In the genomic region with DNA sequence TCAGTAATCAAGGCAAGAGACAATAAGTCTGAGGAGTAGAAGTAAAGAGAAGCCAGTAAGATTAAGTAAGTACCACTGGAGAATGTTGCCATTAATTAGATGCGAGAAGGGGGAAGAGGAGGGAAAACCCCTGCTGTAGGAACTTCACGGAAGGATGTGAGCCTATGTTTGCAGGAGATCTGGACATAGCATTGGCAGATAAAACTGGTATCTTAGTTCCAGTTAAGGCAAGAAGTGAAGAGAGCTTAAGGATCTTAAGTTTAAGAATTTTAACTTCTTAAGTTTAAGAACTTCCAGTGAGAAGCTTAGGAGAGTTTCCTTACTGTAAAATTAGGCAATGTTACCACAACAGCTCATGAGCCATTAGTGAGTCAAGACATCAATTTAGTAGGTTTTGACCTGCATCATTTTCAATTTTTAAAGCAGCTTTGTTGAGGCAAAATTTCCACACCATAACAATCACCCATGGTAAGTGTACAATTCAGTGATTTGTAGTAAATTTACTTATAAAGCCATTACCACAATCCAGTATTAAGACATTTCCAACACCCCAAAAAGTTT, we compare ENCODE assay signal across 21 cellular contexts.
DNase-seq lines count a peak whose midpoint lies in the region; ATAC-seq, FAIRE-seq and TF ChIP-seq lines count a peak whose summit lies in the region.
"Had no signal": no experiment of that assay in that cellular context is flagged by ENCODE, and none has a peak within 500 bp of the region (broad histone marks: within the 10 kb centered on the region; RNA-seq: fewer than 3 reads in every experiment).

No MANE protein-coding gene starts in this region.

- H3K14ac ChIP-seq in IMR-90 (replicated peaks; ENCODE audit: low read depth, low read length), result no peak overlapping the region
- no peak overlapping the region for H3K14ac ChIP-seq in H1 (ENCODE audit: insufficient read length)

- H3K23ac ChIP-seq in IMR-90 (ENCODE audit: low read depth, low read length), result 0 out of 2 replicates have a peak overlapping the region, but pooled peaks have one; percentile 29
- H3K23ac ChIP-seq in H1 (ENCODE audit: insufficient read length), result no peak overlapping the region

- H3K18ac ChIP-seq in IMR-90 (ENCODE audit: low read depth, low read length) (no peak overlapping the region), H1 (ENCODE audit: extremely low read depth, low read length) (no peak overlapping the region)

- WGBS in IMR-90 (ENCODE audit: extremely low coverage in 2 of 2, insufficient read length in 1 of 2), 2 experiments, result 60% methylated on average over 1 of the region's 2 CpGs; no CpG with 5 or more reads in 1 of the 2 experiments
- 83% methylated on average over 2 of the region's 2 CpGs; no CpG with 5 or more reads in 1 of the 2 experiments for WGBS in H1 (ENCODE audit: extremely low coverage in 1 of 2, insufficient coverage in 1 of 2, insufficient read length in 1 of 2, insufficient replicate concordance in 2 of 2, low coverage in 1 of 2, low lambda C conversion rate in 2 of 2, missing lambda C conversion rate in 1 of 2), 2 experiments
- WGBS in smooth muscle cell (ENCODE audit: low lambda C conversion rate), result 14% methylated on average over 2 of the region's 2 CpGs

- H2AK9ac ChIP-seq in IMR-90 (replicated peaks; ENCODE audit: low read depth, low read length, poor library complexity), result no peak overlapping the region

- H4K8ac ChIP-seq in IMR-90 (ENCODE audit: low read depth in 2 of 2, low read length in 2 of 2) (no peak overlapping the region), H1 (ENCODE audit: extremely low read depth, insufficient read depth, low read length) (no peak overlapping the region)

- H2AK5ac ChIP-seq in IMR-90 (ENCODE audit: low read depth, low read length) (no peak overlapping the region), H1 (ENCODE audit: low read depth, low read length) (no peak overlapping the region)

- H3K4me1 Mint-ChIP-seq in Caco-2 (ENCODE audit: low read depth, unreplicated experiment), result no peaks in the 10 kb centered on the region

- H3K36me3 ChIP-seq in IMR-90 (ENCODE audit: control insufficient read depth, insufficient read depth, low read length) (no peaks in the 10 kb centered on the region), H1 (ENCODE audit: control insufficient read depth in 2 of 4, insufficient read depth in 4 of 4, low read length in 3 of 4) (no peaks in the 10 kb centered on the region), smooth muscle cell (ENCODE audit: low read depth) (no peaks in the 10 kb centered on the region), Caco-2 (ENCODE audit: control insufficient read depth, insufficient read depth, low read length) (no peaks in the 10 kb centered on the region)
- H3K36me3 ChIP-seq: HAP-1, vagina had no signal

- H4K91ac ChIP-seq in IMR-90 (ENCODE audit: insufficient read depth, low read depth, low read length) (no peak overlapping the region), H1 (replicated peaks; ENCODE audit: insufficient read length, low read length) (no peak overlapping the region)

- DNase-seq in NOMO-1 treated with DMSO at 0.1 percent for 48 hours (lab: John Stamatoyannopoulos, UW; ENCODE audit: unreplicated experiment), result peak; percentile 43
- no peak for DNase-seq in NOMO-1 treated with dmso at 0.1 percent for 144 hours (lab: John Stamatoyannopoulos, UW; ENCODE audit: unreplicated experiment)
- no peak for DNase-seq in IMR-90
- no peak for DNase-seq in H1 (ENCODE audit: low read depth in 1 of 2, low spot score in 2 of 2)
- no peak for DNase-seq in smooth muscle cell (lab: John Stamatoyannopoulos, UW; ENCODE audit: unreplicated experiment)
- no peak for DNase-seq in Caco-2
- no peak for DNase-seq in midbrain (lab: John Stamatoyannopoulos, UW)
- DNase-seq: activated CD4-positive, CD25-positive, alpha-beta regulatory T cell treated with anti-CD3 and anti-CD28 coated beads, Interleukin-2, amount 50 U/mL, for 72 hours; activated naive CD8-positive, alpha-beta T cell treated with anti-CD3 and anti-CD28 coated beads, Interleukin-2, amount 50 U/mL, for 24 hours; hypothalamus; NCI-H1092 treated with DMSO at 0.1 percent for 48 hours; NCI-H2081; right cardiac atrium; T-helper 9 cell had no signal

- H2BK15ac ChIP-seq in IMR-90 (ENCODE audit: low read depth, low read length) (no peak overlapping the region), H1 (ENCODE audit: low read length) (no peak overlapping the region)

- BruUV-seq in IMR-90 (replicated peaks; lab: Mats Ljungman, UMichigan) (no TSS peak), Caco-2 (replicated peaks; lab: Mats Ljungman, UMichigan) (no TSS peak)

- no peaks in the 10 kb centered on the region for H4K20me1 ChIP-seq in IMR-90 (ENCODE audit: insufficient read depth, low read length)
- no peaks in the 10 kb centered on the region for H4K20me1 ChIP-seq in H1 (replicated peaks in 1 of 2; ENCODE audit: control insufficient read depth in 1 of 2, insufficient read depth in 2 of 2, low read length in 2 of 2)
- H4K20me1 ChIP-seq in smooth muscle cell (ENCODE audit: low read depth), result no peaks in the 10 kb centered on the region

- in situ Hi-C loops in IMR-90 (cut with MboI; ENCODE audit: low sequenced_read_pairs), result no loop called here

- FAIRE-seq in H1 (lab: Jason Lieb, UNC), result no peak
- FAIRE-seq: endometrium, islet of Langerhans had no signal

- H3K79me1 ChIP-seq in IMR-90 (ENCODE audit: low read depth in 1 of 2, low read length in 2 of 2) (no peaks in the 10 kb centered on the region), H1 (ENCODE audit: low read depth, low read length) (no peaks in the 10 kb centered on the region)

- no peak overlapping the region for H4K5ac ChIP-seq in IMR-90 (ENCODE audit: low read depth, low read length)
- H4K5ac ChIP-seq in H1 (ENCODE audit: insufficient read length, low read depth, low read length), result no peak overlapping the region

- H3K9ac ChIP-seq in IMR-90 (ENCODE audit: low read depth, low read length) (no peak overlapping the region), H1 (replicated peaks in 1 of 4; ENCODE audit: extremely low read depth in 1 of 4, low read depth in 3 of 4, low read length in 3 of 4) (no peak overlapping the region), smooth muscle cell (ENCODE audit: low read depth) (no peak overlapping the region)

- intact Hi-C loops in IMR-90 (cut with micrococcal nuclease), result loop anchor here (2.0 kb wide), 1 partner anchor 17 kb away; no protein-coding TSS in a partner anchor
- intact Hi-C loops in Caco-2 (cut with micrococcal nuclease; ENCODE audit: unreplicated experiment), result no loop called here

- TF ChIP-seq POLR2A in IMR-90 (IDR thresholded peaks at IDR 0.05; ENCODE audit: low read depth, low read length) (no peak), H1 (IDR thresholded peaks at IDR 0.05; ENCODE audit: control extremely low read depth in 1 of 2, low read depth in 2 of 2, low read length in 2 of 2) (no peak)

- H2BK20ac ChIP-seq in IMR-90 (ENCODE audit: low read depth, low read length), result no peak overlapping the region
- no peak overlapping the region for H2BK20ac ChIP-seq in H1 (ENCODE audit: low read length)

- H3K56ac ChIP-seq in IMR-90 (ENCODE audit: extremely low read depth, insufficient read depth, low read length) (no peak overlapping the region), H1 (replicated peaks; ENCODE audit: insufficient read length, low read depth, low read length) (no peak overlapping the region)

- H2BK120ac ChIP-seq in IMR-90 (ENCODE audit: low read depth, low read length), result no peak overlapping the region
- H2BK120ac ChIP-seq in H1 (replicated peaks; ENCODE audit: low read depth, low read length), result no peak overlapping the region

- H3K27ac ChIP-seq in IMR-90 (ENCODE audit: insufficient read depth, low read length) (no peak overlapping the region), H1 (ENCODE audit: low read depth, low read length) (no peak overlapping the region), smooth muscle cell (ENCODE audit: low read depth) (peak overlapping the region; percentile 55)
- H3K27ac ChIP-seq: C4-2B, vagina had no signal

- POLR2A ChIA-PET in IMR-90 (lab: Charles Lee; ENCODE audit: unreplicated experiment), result no interaction called here
- POLR2A ChIA-PET in H1 (lab: Charles Lee; ENCODE audit: partially characterized antibody), result interaction anchor here (1.4 kb wide), 1 partner anchor 15 kb away, joined by 3 read pairs; no protein-coding TSS in a partner anchor
- POLR2A ChIA-PET in Caco-2 (lab: Charles Lee), result no interaction called here

- CTCF ChIA-PET in IMR-90 (lab: Yijun Ruan, JAX), result no interaction called here
- CTCF ChIA-PET in H1 (lab: Charles Lee; ENCODE audit: partially characterized antibody), result interaction anchor here (1.7 kb wide), 1 partner anchor 21 kb away, joined by 4 read pairs; no protein-coding TSS in a partner anchor
- CTCF ChIA-PET in Caco-2 (lab: Charles Lee), result no interaction called here

- H3K4me2 ChIP-seq in IMR-90 (ENCODE audit: low read depth, low read length), result no peak overlapping the region
- H3K4me2 ChIP-seq in H1 (ENCODE audit: insufficient read depth in 1 of 2, low read depth in 2 of 2, low read length in 2 of 2), result no peak overlapping the region
- peak overlapping the region; percentile 69 for H3K4me2 ChIP-seq in smooth muscle cell

- H3K9me3 ChIP-seq in IMR-90 (ENCODE audit: control insufficient read depth, insufficient read depth, low read length) (no peaks in the 10 kb centered on the region), H1 (ENCODE audit: insufficient read depth in 2 of 2, low read depth in 1 of 2, low read length in 1 of 2) (no peaks in the 10 kb centered on the region), smooth muscle cell (replicated peaks; ENCODE audit: low read depth) (no peaks in the 10 kb centered on the region), Caco-2 (no peaks in the 10 kb centered on the region)
- H3K9me3 ChIP-seq: HAP-1, vagina had no signal

- TF ChIP-seq EP300 in H1 (IDR thresholded peaks at IDR 0.05; ENCODE audit: borderline replicate concordance in 1 of 2, low read depth in 2 of 2, low read length in 2 of 2), result no peak

- no peak for TF ChIP-seq RAD21 in IMR-90 (IDR thresholded peaks at IDR 0.05; ENCODE audit: low read length)
- no peak for TF ChIP-seq RAD21 in H1 (IDR thresholded peaks at IDR 0.05 in 1 of 2, conservative IDR thresholded peaks at IDR 0.05 in 1 of 2; ENCODE audit: low read depth in 2 of 2, low read length in 2 of 2)

- no peak overlapping the region for H3K27ac Mint-ChIP-seq in Caco-2 (ENCODE audit: unreplicated experiment)
- H3K27ac Mint-ChIP-seq: activated naive CD8-positive, alpha-beta T cell treated with anti-CD3 and anti-CD28 coated beads, Interleukin-2, amount 50 U/mL, for 24 hours; activated T-helper 2 cell treated with anti-CD3 and anti-CD28 coated beads, Interferon-gamma antibody, Interleukin-2, Interleukin-4, amounts not matched to agents 10 μg/mL and 5 μg/mL and 100 μg/mL, durations not matched to agents 14 hours and 24 hours and 36 hours had no signal

- no peaks in the 10 kb centered on the region for H3F3A ChIP-seq in smooth muscle cell (ENCODE audit: low read depth)

- H3K9me3 Mint-ChIP-seq in Caco-2 (ENCODE audit: unreplicated experiment), result no peaks in the 10 kb centered on the region
- H3K9me3 Mint-ChIP-seq: activated naive CD8-positive, alpha-beta T cell treated with anti-CD3 and anti-CD28 coated beads, Interleukin-2, amount 50 U/mL, for 24 hours; activated T-helper 2 cell treated with anti-CD3 and anti-CD28 coated beads, Interferon-gamma antibody, Interleukin-2, Interleukin-4, amounts not matched to agents 10 μg/mL and 5 μg/mL and 100 μg/mL, durations not matched to agents 14 hours and 24 hours and 36 hours had no signal

- dilution Hi-C loops in IMR-90 (cut with HindIII; ENCODE audit: low sequenced_read_pairs, unreplicated experiment), result no loop called here

- H3K36me3 Mint-ChIP-seq in Caco-2 (ENCODE audit: insufficient read depth, unreplicated experiment), result no peaks in the 10 kb centered on the region

- H3K4me1 ChIP-seq in IMR-90 (ENCODE audit: control insufficient read depth, insufficient read depth, low read length) (no peaks in the 10 kb centered on the region), H1 (replicated peaks in 1 of 4; ENCODE audit: control insufficient read depth in 3 of 4, insufficient read depth in 4 of 4, low read length in 3 of 4) (peaks cover 0 to 9% (median 3%) of the 10 kb centered on the region in 4 experiments; a peak in 3 of 7 replicates), smooth muscle cell (ENCODE audit: low read depth) (peaks cover 11% of the 10 kb centered on the region), Caco-2 (no peaks in the 10 kb centered on the region)
- H3K4me1 ChIP-seq: HAP-1 had no signal

- no peaks in the 10 kb centered on the region for H3K23me2 ChIP-seq in H1 (ENCODE audit: low read depth, low read length)

- H3K4me3 Mint-ChIP-seq in Caco-2 (ENCODE audit: unreplicated experiment), result no peak overlapping the region
- H3K4me3 Mint-ChIP-seq: activated naive CD8-positive, alpha-beta T cell treated with anti-CD3 and anti-CD28 coated beads, Interleukin-2, amount 50 U/mL, for 24 hours had no signal

- ATAC-seq in IMR-90 (ENCODE audit: low read depth) (no peak), GM18861 (IDR thresholded peaks at IDR 0.05; ENCODE audit: unreplicated experiment) (no peak)
- ATAC-seq: activated naive CD8-positive, alpha-beta T cell treated with anti-CD3 and anti-CD28 coated beads, Interleukin-2, amount 50 U/mL, for 24 hours; right cardiac atrium had no signal

- H3K79me2 ChIP-seq in H1 (ENCODE audit: control insufficient read depth in 1 of 2, insufficient read depth in 2 of 2, low read length in 2 of 2), result no peaks in the 10 kb centered on the region
- H3K79me2 ChIP-seq in smooth muscle cell (ENCODE audit: low read depth), result no peaks in the 10 kb centered on the region

- no peaks in the 10 kb centered on the region for H3K9me1 ChIP-seq in IMR-90 (ENCODE audit: insufficient read depth, low read length)

- TF ChIP-seq CTCF in IMR-90 (conservative IDR thresholded peaks at IDR 0.05; ENCODE audit: low read depth, low read length) (no peak), H1 (IDR thresholded peaks at IDR 0.05; ENCODE audit: control extremely low read depth in 1 of 3, insufficient read depth in 1 of 3, low read depth in 1 of 3, low read length in 3 of 3) (no peak), smooth muscle cell (IDR thresholded peaks at IDR 0.05; ENCODE audit: borderline replicate concordance, insufficient read depth, poor library complexity, severe bottlenecking) (no peak), Caco-2 (IDR thresholded peaks at IDR 0.05; ENCODE audit: insufficient read depth in 1 of 2, low read depth in 1 of 2, low read length in 1 of 2, severe bottlenecking in 1 of 2, unreplicated experiment in 1 of 2) (no peak)

- H3K27me3 Mint-ChIP-seq in Caco-2 (ENCODE audit: insufficient read depth, unreplicated experiment), result peaks cover 5% of the 10 kb centered on the region

- H3K4ac ChIP-seq in IMR-90 (ENCODE audit: low read depth, low read length) (no peak overlapping the region), H1 (replicated peaks; ENCODE audit: insufficient read length, low read depth, low read length) (no peak overlapping the region)

- no peak overlapping the region for H2BK12ac ChIP-seq in H1 (ENCODE audit: low read depth, low read length)

- H2BK5ac ChIP-seq in IMR-90 (ENCODE audit: low read depth, low read length, poor library complexity, severe bottlenecking) (no peak overlapping the region), H1 (ENCODE audit: low read depth, low read length) (no peak overlapping the region)

- H3K27me3 ChIP-seq in IMR-90 (ENCODE audit: control insufficient read depth, insufficient read depth, low read length) (no peaks in the 10 kb centered on the region; the same call in 1 of the 2 replicates), H1 (replicated peaks in 1 of 4; ENCODE audit: control insufficient read depth in 3 of 4, extremely low read depth in 1 of 4, insufficient read depth in 3 of 4, low read length in 3 of 4) (no peaks in the 10 kb centered on the region), smooth muscle cell (ENCODE audit: low read depth) (no peaks in the 10 kb centered on the region), Caco-2 (replicated peaks; ENCODE audit: control insufficient read depth, insufficient read depth, low read length) (no peaks in the 10 kb centered on the region; the same call in 1 of the 2 replicates)
- H3K27me3 ChIP-seq: vagina had no signal

- H2AFZ ChIP-seq in IMR-90 (replicated peaks; ENCODE audit: low read length, poor library complexity) (no peak overlapping the region), H1 (ENCODE audit: low read length) (peak overlapping the region; percentile 20; the same call in 1 of the 2 replicates), smooth muscle cell (ENCODE audit: low read depth) (no peak overlapping the region)

- H3K4me3 ChIP-seq in IMR-90 (ENCODE audit: insufficient read depth, low read depth, low read length), result no peak overlapping the region
- no peak overlapping the region for H3K4me3 ChIP-seq in H1 (ENCODE audit: extremely low read depth in 1 of 4, insufficient read depth in 2 of 4, low read depth in 3 of 4, low read length in 4 of 4)
- peak overlapping the region; percentile 20 for H3K4me3 ChIP-seq in smooth muscle cell
- no peak overlapping the region for H3K4me3 ChIP-seq in Caco-2 (ENCODE audit: low read depth, low read length)
- H3K4me3 ChIP-seq: HAP-1, vagina had no signal
